ENCODE assay signal across 24 cellular contexts in the genomic region with DNA sequence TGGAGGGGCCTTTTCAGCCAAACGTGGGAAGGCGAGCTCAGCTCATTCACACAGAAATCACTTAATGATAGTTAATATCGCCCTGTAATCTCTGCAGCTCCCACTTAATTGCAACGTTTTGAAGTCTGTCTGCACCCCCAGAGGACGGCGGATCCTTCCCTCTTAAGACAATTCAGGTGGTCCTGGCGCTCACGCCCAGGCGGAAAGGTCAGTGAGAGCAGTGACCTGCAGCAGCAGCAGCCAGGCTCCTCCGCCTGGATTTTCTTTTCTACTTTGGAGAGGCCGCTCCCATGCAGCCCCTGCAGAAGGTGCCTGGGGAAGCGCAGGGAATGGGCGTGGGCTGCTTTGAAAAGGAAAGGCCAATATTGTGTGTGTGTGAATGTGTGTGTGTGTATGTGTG.
"Had no signal": no experiment of that assay in that cellular context is flagged by ENCODE, and none has a peak within 500 bp of the region (broad histone marks: within the 10 kb centered on the region; RNA-seq: fewer than 3 reads in every experiment).

No MANE protein-coding gene starts in this region.

- DNase-seq: activated CD4-positive, alpha-beta T cell treated with anti-CD3 and anti-CD28 coated beads for 36 hours; activated CD4-positive, CD25-positive, alpha-beta regulatory T cell; activated naive CD4-positive, alpha-beta T cell; activated T-cell treated with anti-CD3 and anti-CD28 coated beads for 4 hours; activated T-cell treated with anti-CD3 and anti-CD28 coated beads, Interleukin-2, amount 50 U/mL, for 72 hours; effector CD4-positive, alpha-beta T cell; esophagus squamous epithelium; foreskin melanocyte; kidney glomerular epithelial cell; mucosa of descending colon; occipital lobe; spleen; stimulated activated naive CD4-positive, alpha-beta T cell; T-helper 1 cell; tibial artery; upper lobe of right lung had no signal

- ATAC-seq: activated CD4-positive, alpha-beta T cell treated with anti-CD3 and anti-CD28 coated beads for 36 hours; activated T-cell treated with anti-CD3 and anti-CD28 coated beads, Interleukin-2, amount 50 U/mL, for 72 hours; left lung; mucosa of descending colon; natural killer cell treated with Interleukin-12 subunit alpha and Interleukin-12 subunit beta and Interleukin-15 and Interleukin-18, amount 100 ng/mL, for 72 hours; upper lobe of right lung had no signal

- H3K9me3 ChIP-seq: ascending aorta, esophagus squamous epithelium, left lung, mucosa of descending colon, right atrium auricular region, spleen, suprapubic skin, tibial artery, upper lobe of right lung had no signal

- H3K27ac ChIP-seq: ascending aorta, cardiac muscle cell, epithelial cell of prostate, esophagus squamous epithelium, left lung, parathyroid adenoma, right atrium auricular region, spleen, suprapubic skin, tibial artery, upper lobe of right lung had no signal

- H3K4me3 ChIP-seq: ascending aorta, cardiac muscle cell, esophagus squamous epithelium, left lung, mucosa of descending colon, right atrium auricular region, spleen, suprapubic skin, tibial artery, upper lobe of right lung had no signal

- H3K4me1 ChIP-seq: ascending aorta, left lung, parathyroid adenoma, right atrium auricular region, upper lobe of right lung had no signal

- H3K27me3 ChIP-seq: ascending aorta, right atrium auricular region had no signal

- H3K36me3 ChIP-seq: ascending aorta, cardiac muscle cell, esophagus squamous epithelium, left lung, right atrium auricular region, spleen, suprapubic skin, tibial artery, upper lobe of right lung had no signal
